ENCODE assay signal across 8 cellular contexts in the genomic region with DNA sequence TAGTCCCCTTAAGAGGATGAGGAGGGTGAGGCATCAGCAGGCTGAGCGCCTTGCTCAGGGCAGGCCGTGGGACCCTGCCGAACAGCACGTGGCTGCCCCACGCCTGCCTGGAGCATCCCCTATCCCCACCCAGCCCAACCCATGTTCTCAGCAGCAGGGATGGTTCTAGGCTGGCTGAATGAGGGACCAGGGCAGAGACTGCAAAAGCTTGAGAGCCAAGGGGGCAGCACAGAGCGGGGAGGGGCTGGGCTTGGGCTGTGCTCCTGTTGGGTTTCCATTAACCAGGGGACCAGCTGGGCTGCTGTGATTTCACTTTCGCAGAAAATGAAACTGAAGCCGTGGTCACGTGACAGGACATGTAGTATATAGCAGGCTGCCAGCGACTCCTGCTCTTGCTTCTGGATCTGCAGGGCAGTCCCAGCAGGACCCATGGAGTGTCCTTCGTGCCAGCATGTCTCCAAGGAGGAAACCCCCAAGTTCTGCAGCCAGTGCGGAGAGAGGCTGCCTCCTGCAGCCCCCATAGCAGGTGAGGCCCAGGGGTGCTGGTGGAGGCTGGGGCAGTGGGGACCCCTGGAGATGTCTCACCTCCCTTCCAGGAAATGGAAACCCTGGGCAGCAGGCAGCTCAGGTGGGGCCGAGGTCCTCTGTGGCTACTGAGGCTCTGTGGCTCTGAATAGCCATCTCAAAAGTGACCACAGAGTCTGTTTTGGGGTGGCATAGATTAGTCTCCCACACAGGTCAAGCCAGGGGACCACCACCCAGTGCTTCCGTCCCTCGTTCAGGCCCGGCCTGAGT. TPM values are rescaled to one million over a fixed set of nuclear protein-coding genes. Genes with fewer than 3 reads are reported as not detected.
DNase-seq lines count a peak whose midpoint lies in the region; ATAC-seq and TF ChIP-seq lines count a peak whose summit lies in the region.

No MANE protein-coding gene starts in this region.

- no peaks in the 10 kb centered on the region for H3K9me3 Mint-ChIP-seq in activated T-cell treated with anti-CD3 and anti-CD28 coated beads, Interleukin-2, amount 50 U/mL, for 4 hours
- H3K9me3 Mint-ChIP-seq in progenitor cell of endocrine pancreas (ENCODE audit: low read depth), result no peaks in the 10 kb centered on the region

- peak in 2 of 3 experiments; percentile 57 to 85 for DNase-seq in NCI-H1417 (lab: John Stamatoyannopoulos, UW)
- no peak for DNase-seq in NCI-H1417 treated with DMSO at 0.1 percent for 48 hours (lab: John Stamatoyannopoulos, UW)
- DNase-seq in NOMO-1 treated with DMSO at 0.1 percent for 48 hours (lab: John Stamatoyannopoulos, UW; ENCODE audit: unreplicated experiment), result peak; percentile 78
- peak; percentile 79 for DNase-seq in activated T-cell treated with anti-CD3 and anti-CD28 coated beads, Interleukin-2, amount 50 U/mL, for 4 hours
- DNase-seq in foreskin keratinocyte, result peak; percentile 52 to 65
- DNase-seq in progenitor cell of endocrine pancreas (ENCODE audit: low spot score, unreplicated experiment), result no peak
- peak; percentile 87 for DNase-seq in upper lobe of right lung

- peak; percentile 37 for ATAC-seq in HG02981 (IDR thresholded peaks at IDR 0.05; ENCODE audit: unreplicated experiment)
- peak; percentile 23 for ATAC-seq in activated T-cell treated with anti-CD3 and anti-CD28 coated beads, Interleukin-2, amount 50 U/mL, for 4 hours
- peak; percentile 63 for ATAC-seq in foreskin keratinocyte
- peak; percentile 56 for ATAC-seq in upper lobe of right lung

- peak overlapping the region; percentile 10 for H3K27ac Mint-ChIP-seq in progenitor cell of endocrine pancreas

- peaks cover 18% of the 10 kb centered on the region for H3K36me3 Mint-ChIP-seq in activated T-cell treated with anti-CD3 and anti-CD28 coated beads, Interleukin-2, amount 50 U/mL, for 4 hours (ENCODE audit: insufficient read depth)
- H3K36me3 Mint-ChIP-seq in progenitor cell of endocrine pancreas (ENCODE audit: insufficient read depth), result peaks cover 2% of the 10 kb centered on the region

- H3K27ac ChIP-seq in foreskin keratinocyte (peak overlapping the region; percentile 97), upper lobe of right lung (peak overlapping the region; percentile 94)

- H3K4me1 ChIP-seq in foreskin keratinocyte (peaks cover 10% of the 10 kb centered on the region), upper lobe of right lung (peaks cover 37% of the 10 kb centered on the region)

- H3K27me3 ChIP-seq in foreskin keratinocyte (no peaks in the 10 kb centered on the region), upper lobe of right lung (no peaks in the 10 kb centered on the region)

- peaks cover 48% of the 10 kb centered on the region for H3K4me1 Mint-ChIP-seq in activated T-cell treated with anti-CD3 and anti-CD28 coated beads, Interleukin-2, amount 50 U/mL, for 4 hours (ENCODE audit: low read depth)
- peaks cover 13% of the 10 kb centered on the region for H3K4me1 Mint-ChIP-seq in progenitor cell of endocrine pancreas (ENCODE audit: low read depth)

- H3K36me3 ChIP-seq in upper lobe of right lung, result peaks cover 18% of the 10 kb centered on the region

- intact Hi-C loops in upper lobe of right lung (cut with DNase I), result no loop called here

- peak overlapping the region; percentile 61 for H3K4me3 ChIP-seq in upper lobe of right lung

- no peaks in the 10 kb centered on the region for H3K27me3 Mint-ChIP-seq in activated T-cell treated with anti-CD3 and anti-CD28 coated beads, Interleukin-2, amount 50 U/mL, for 4 hours (ENCODE audit: low read depth)
- peaks cover 3% of the 10 kb centered on the region for H3K27me3 Mint-ChIP-seq in progenitor cell of endocrine pancreas

- peak overlapping the region; percentile 93 for H3K4me3 Mint-ChIP-seq in activated T-cell treated with anti-CD3 and anti-CD28 coated beads, Interleukin-2, amount 50 U/mL, for 4 hours
- no peak overlapping the region for H3K4me3 Mint-ChIP-seq in progenitor cell of endocrine pancreas (ENCODE audit: low read depth)

- no peaks in the 10 kb centered on the region for H3K9me3 ChIP-seq in upper lobe of right lung

- TF ChIP-seq CTCF in foreskin keratinocyte (conservative IDR thresholded peaks at IDR 0.05), result peak; percentile 49
- no peak for TF ChIP-seq CTCF in progenitor cell of endocrine pancreas (IDR thresholded peaks at IDR 0.05; ENCODE audit: unreplicated experiment)
- peak; percentile 19 for TF ChIP-seq CTCF in upper lobe of right lung (IDR thresholded peaks at IDR 0.05)

RNA-seq across cellular contexts. Expression of a gene that starts 2.8 kb away (rescaled TPM):
- 100 to 1,000 TPM; 205 to 289 (median 262) TPM for total RNA-seq in activated T-cell treated with anti-CD3 and anti-CD28 coated beads, Interleukin-2, amount 50 U/mL, for 4 hours
- 51.1 and 60.1 TPM in 2 replicates for total RNA-seq in foreskin keratinocyte
- polyA plus RNA-seq in foreskin keratinocyte, result 15.4 and 15.8 TPM in 2 replicates
- total RNA-seq in progenitor cell of endocrine pancreas, result 57.6 and 61.9 TPM in 2 replicates
- 236 TPM for total RNA-seq in upper lobe of right lung

RNA-seq across cellular contexts. Expression of a gene that starts 43.2 kb away (rescaled TPM):
- total RNA-seq in activated T-cell treated with anti-CD3 and anti-CD28 coated beads, Interleukin-2, amount 50 U/mL, for 4 hours, result 10 to 100 TPM; 15.8 to 16.5 (median 16.4) TPM
- 3.3 and 3.9 TPM in 2 replicates for total RNA-seq in foreskin keratinocyte
- 2.5 and 3.4 TPM in 2 replicates for polyA plus RNA-seq in foreskin keratinocyte
- total RNA-seq in progenitor cell of endocrine pancreas, result 37.4 and 40.1 TPM in 2 replicates
- total RNA-seq in upper lobe of right lung, result 51.6 TPM

RNA-seq across cellular contexts. Expression of a gene that starts 43.3 kb away (rescaled TPM):
- 10 to 100 TPM; 18.9 to 25.2 (median 19.1) TPM for total RNA-seq in activated T-cell treated with anti-CD3 and anti-CD28 coated beads, Interleukin-2, amount 50 U/mL, for 4 hours
- 10.3 and 11.8 TPM in 2 replicates for total RNA-seq in foreskin keratinocyte
- polyA plus RNA-seq in foreskin keratinocyte, result 12.4 and 13.0 TPM in 2 replicates
- total RNA-seq in progenitor cell of endocrine pancreas, result 42.0 and 43.9 TPM in 2 replicates
- 59.8 TPM for total RNA-seq in upper lobe of right lung

Comparison
In these comparisons a context has a peak if more than half of its experiments do, and no peak if none do; other contexts are left out.
1. DNase-seq: peak in NCI-H1417 (2 of 3), NOMO-1 treated with DMSO at 0.1 percent for 48 hours (single experiment), activated T-cell treated with anti-CD3 and anti-CD28 coated beads, Interleukin-2, amount 50 U/mL, for 4 hours (single experiment), foreskin keratinocyte (2 of 2) and upper lobe of right lung (single experiment); none in NCI-H1417 treated with DMSO at 0.1 percent for 48 hours (single experiment) and progenitor cell of endocrine pancreas (single experiment).
2. Peak in every context shown above with its lines, with median percentiles within 50 percentile points of each other: ATAC-seq.